In the genomic region with DNA sequence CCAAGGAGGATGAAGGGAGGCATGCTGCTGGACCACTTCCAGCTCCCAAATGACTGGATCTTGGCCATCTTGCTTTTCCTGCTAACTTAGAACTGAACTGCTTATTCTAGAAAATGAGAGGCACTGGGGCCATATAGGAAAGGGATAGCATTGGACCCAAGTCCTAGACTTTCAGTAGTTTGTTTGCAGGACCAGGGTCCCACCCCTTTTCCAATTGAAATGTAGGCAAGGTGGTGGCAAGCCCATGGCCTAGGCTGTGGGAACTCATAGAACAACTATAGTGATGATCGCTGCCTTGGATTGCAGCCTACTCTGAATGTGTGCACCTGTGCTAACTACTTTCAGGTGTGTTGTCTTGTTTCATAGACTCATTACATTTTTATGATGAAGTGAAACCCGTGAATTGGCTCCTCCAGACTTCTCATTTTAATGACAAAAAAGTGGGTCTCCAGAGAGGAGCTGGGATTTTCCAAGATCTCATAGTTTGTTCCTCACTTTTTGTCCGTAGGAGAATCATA, we compare ENCODE assay signal across 14 cellular contexts. TPM values are rescaled to one million over a fixed set of nuclear protein-coding genes. Genes with fewer than 3 reads are reported as not detected.
A peak's percentile ranks its signal among the peaks of the same experiment; 100 is the strongest.
DNase-seq lines count a peak whose midpoint lies in the region; ATAC-seq and TF ChIP-seq lines count a peak whose summit lies in the region.
"Had no signal": no experiment of that assay in that cellular context is flagged by ENCODE, and none has a peak within 500 bp of the region (broad histone marks: within the 10 kb centered on the region; RNA-seq: fewer than 3 reads in every experiment).

No MANE protein-coding gene starts in this region.

- TF ChIP-seq CTCF in Caco-2 (IDR thresholded peaks at IDR 0.05; ENCODE audit: insufficient read depth in 1 of 2, low read depth in 1 of 2, low read length in 1 of 2, severe bottlenecking in 1 of 2, unreplicated experiment in 1 of 2) = no peak
- TF ChIP-seq CTCF in natural killer cell (IDR thresholded peaks at IDR 0.05) = no peak
- no peak for TF ChIP-seq CTCF in thyroid gland (IDR thresholded peaks at IDR 0.05)

- H3K4me3 Mint-ChIP-seq in Caco-2 (ENCODE audit: unreplicated experiment) (no peak overlapping the region), natural killer cell (peak overlapping the region; percentile 41)
- peak overlapping the region; percentile 84 for H3K4me3 Mint-ChIP-seq in activated T-helper 17 cell treated with anti-CD3 and anti-CD28 coated beads, Interleukin-2, amount 50 U/mL, for 72 hours

- no peak for ATAC-seq in activated T-helper 17 cell treated with anti-CD3 and anti-CD28 coated beads, Interleukin-2, amount 50 U/mL, for 72 hours (replicated peaks)
- ATAC-seq in natural killer cell = no peak
- ATAC-seq: left lung had no signal

- H3K4me3 ChIP-seq in BLaER1 (no peak overlapping the region), Caco-2 (ENCODE audit: low read depth, low read length) (no peak overlapping the region), thyroid gland (replicated peaks in 1 of 3) (no peak overlapping the region), HAP-1 (no peak overlapping the region)
- H3K4me3 ChIP-seq: left lung had no signal

- H4K20me1 ChIP-seq in BLaER1 = peaks cover 55% of the 10 kb centered on the region; the same call in 1 of the 2 replicates

- no peaks in the 10 kb centered on the region for H3K27me3 ChIP-seq in BLaER1
- H3K27me3 ChIP-seq in Caco-2 (replicated peaks; ENCODE audit: control insufficient read depth, insufficient read depth, low read length) = no peaks in the 10 kb centered on the region
- no peaks in the 10 kb centered on the region for H3K27me3 ChIP-seq in thyroid gland
- no peaks in the 10 kb centered on the region for H3K27me3 ChIP-seq in HAP-1 (ENCODE audit: low read depth)
- H3K27me3 ChIP-seq: left lung had no signal

- H3K9ac ChIP-seq in BLaER1 = peak overlapping the region; percentile 62; the same call in 1 of the 2 replicates

- DNase-seq in Caco-2 (no peak), natural killer cell (no peak), DMS79 (lab: John Stamatoyannopoulos, UW) (no peak), thyroid gland (no peak), iPS-NIHi7 (ENCODE audit: extremely low spot score) (no peak), HAP-1 (ENCODE audit: low spot score in 2 of 2) (no peak)
- DNase-seq: anterior cingulate cortex; effector CD4-positive, alpha-beta T cell; left lung; NCI-H1417; posterior cingulate gyrus; stimulated activated CD4-positive, alpha-beta T cell treated with anti-CD3 and anti-CD28 coated beads, Interleukin-4, amount 100 ng/mL, for 4 hours had no signal

- CTCF ChIA-PET in Caco-2 (lab: Charles Lee) = no interaction called here

- H3K4me1 ChIP-seq in BLaER1 (peaks cover 100% of the 10 kb centered on the region), Caco-2 (peaks cover 49% of the 10 kb centered on the region), thyroid gland (peaks cover 13 to 50% of the 10 kb centered on the region in 2 donors), HAP-1 (peaks cover 19% of the 10 kb centered on the region)

- H3K9me3 Mint-ChIP-seq in Caco-2 (ENCODE audit: unreplicated experiment) (peaks cover under 1% of the 10 kb centered on the region), natural killer cell (no peaks in the 10 kb centered on the region)
- no peaks in the 10 kb centered on the region for H3K9me3 Mint-ChIP-seq in activated T-helper 17 cell treated with anti-CD3 and anti-CD28 coated beads, Interleukin-2, amount 50 U/mL, for 72 hours

- H3K9me3 ChIP-seq in BLaER1 (no peaks in the 10 kb centered on the region), Caco-2 (no peaks in the 10 kb centered on the region), thyroid gland (no peaks in the 10 kb centered on the region), HAP-1 (no peaks in the 10 kb centered on the region)
- H3K9me3 ChIP-seq: left lung had no signal

- H3K27me3 Mint-ChIP-seq in Caco-2 (ENCODE audit: insufficient read depth, unreplicated experiment) (no peaks in the 10 kb centered on the region), natural killer cell (ENCODE audit: low read depth in 2 of 2) (no peaks in the 10 kb centered on the region)
- H3K27me3 Mint-ChIP-seq in activated T-helper 17 cell treated with anti-CD3 and anti-CD28 coated beads, Interleukin-2, amount 50 U/mL, for 72 hours = no peaks in the 10 kb centered on the region

- POLR2A ChIA-PET in Caco-2 (lab: Charles Lee) = no interaction called here

- H3K27ac Mint-ChIP-seq in Caco-2 (ENCODE audit: unreplicated experiment) (peak overlapping the region; percentile 46), natural killer cell (peak overlapping the region; percentile 82 to 84)
- peak overlapping the region; percentile 95 for H3K27ac Mint-ChIP-seq in activated T-helper 17 cell treated with anti-CD3 and anti-CD28 coated beads, Interleukin-2, amount 50 U/mL, for 72 hours

- no TSS peak for BruUV-seq in Caco-2 (replicated peaks; lab: Mats Ljungman, UMichigan)

- TF ChIP-seq POLR2A in thyroid gland (IDR thresholded peaks at IDR 0.05) = no peak

- peaks cover 50% of the 10 kb centered on the region for H3K4me1 Mint-ChIP-seq in Caco-2 (ENCODE audit: low read depth, unreplicated experiment)
- peaks cover 68% of the 10 kb centered on the region for H3K4me1 Mint-ChIP-seq in activated T-helper 17 cell treated with anti-CD3 and anti-CD28 coated beads, Interleukin-2, amount 50 U/mL, for 72 hours
- H3K4me1 Mint-ChIP-seq in natural killer cell = peaks cover 75 to 81% of the 10 kb centered on the region in 2 donors

- H3K4me2 ChIP-seq in BLaER1 = peak overlapping the region; percentile 79

- H3K36me3 ChIP-seq in BLaER1 (peaks cover 88% of the 10 kb centered on the region), Caco-2 (ENCODE audit: control insufficient read depth, insufficient read depth, low read length) (peaks cover 12% of the 10 kb centered on the region), thyroid gland (peaks cover 8 to 16% of the 10 kb centered on the region in 2 donors), HAP-1 (replicated peaks) (peaks cover 4% of the 10 kb centered on the region; the same call in 1 of the 2 replicates)

- in situ Hi-C loops in HAP-1 (cut with MboI; ENCODE audit: low sequenced_read_pairs) = no loop called here

- intact Hi-C loops in Caco-2 (cut with micrococcal nuclease; ENCODE audit: unreplicated experiment) (loop anchor here (5.0 kb wide), 1 partner anchor 39 kb away; no protein-coding TSS in a partner anchor), natural killer cell (cut with micrococcal nuclease) (no loop called here), thyroid gland (cut with DNase I) (no loop called here)

- H3K36me3 Mint-ChIP-seq in Caco-2 (ENCODE audit: insufficient read depth, unreplicated experiment) (peaks cover 96% of the 10 kb centered on the region), natural killer cell (peaks cover 32% of the 10 kb centered on the region)
- peaks cover 99% of the 10 kb centered on the region for H3K36me3 Mint-ChIP-seq in activated T-helper 17 cell treated with anti-CD3 and anti-CD28 coated beads, Interleukin-2, amount 50 U/mL, for 72 hours (ENCODE audit: low read depth)

- WGBS in thyroid gland, 2 donors = 91% methylated on average over 3 of the region's 3 CpGs

- H3K27ac ChIP-seq in BLaER1 (peak overlapping the region; percentile 87), thyroid gland (no peak overlapping the region)

RNA-seq across cellular contexts. Expression of gene TGFBR2, which starts 50.3 kb away (rescaled TPM):
- total RNA-seq in Caco-2 (2022) (40.5 and 41.9 TPM in 2 replicates), natural killer cell (100 to 1,000 TPM in 1 of 3 donors, 10 to 100 TPM in 2; 70.4 to 113 (median 99.3) TPM), thyroid gland (100 to 1,000 TPM; 120 to 418 (median 218) TPM)
- 10 to 100 TPM; 51.2 to 63.2 TPM for total RNA-seq in activated T-helper 17 cell treated with anti-CD3 and anti-CD28 coated beads, Interleukin-2, amount 50 U/mL, for 72 hours
